Comparison of ENCODE assay signal across 22 cellular contexts in genomic region chr2:177529166-177529565, GRCh38.
"Had no signal": no experiment of that assay in that cellular context is flagged by ENCODE, and none has a peak within 500 bp of the region (broad histone marks: within the 10 kb centered on the region; RNA-seq: fewer than 3 reads in every experiment).

No MANE protein-coding gene starts in this region.

- H3K27ac Mint-ChIP-seq: effector memory CD8-positive, alpha-beta T cell; memory B cell; stimulated activated effector memory CD8-positive, alpha-beta T cell treated with anti-CD3 and anti-CD28 coated beads, Interleukin-12 subunit alpha, Interleukin-12 subunit beta, amount 100 ng/mL, for 72 hours had no signal

- H3K4me3 Mint-ChIP-seq: effector memory CD8-positive, alpha-beta T cell; memory B cell; naive thymus-derived CD4-positive, alpha-beta T cell; stimulated activated effector memory CD8-positive, alpha-beta T cell treated with anti-CD3 and anti-CD28 coated beads, Interleukin-12 subunit alpha, Interleukin-12 subunit beta, amount 100 ng/mL, for 72 hours had no signal

- H3K9me3 Mint-ChIP-seq: effector memory CD8-positive, alpha-beta T cell; memory B cell; naive thymus-derived CD4-positive, alpha-beta T cell; stimulated activated effector memory CD8-positive, alpha-beta T cell treated with anti-CD3 and anti-CD28 coated beads, Interleukin-12 subunit alpha, Interleukin-12 subunit beta, amount 100 ng/mL, for 72 hours had no signal

- H3K9me3 ChIP-seq: ovary, psoas muscle, sigmoid colon, stomach, thyroid gland had no signal

- H3K27me3 Mint-ChIP-seq: effector memory CD8-positive, alpha-beta T cell; memory B cell; naive thymus-derived CD4-positive, alpha-beta T cell had no signal

- H3K4me1 Mint-ChIP-seq: memory B cell; stimulated activated effector memory CD8-positive, alpha-beta T cell treated with anti-CD3 and anti-CD28 coated beads, Interleukin-12 subunit alpha, Interleukin-12 subunit beta, amount 100 ng/mL, for 72 hours had no signal

- DNase-seq: cortex of kidney; effector memory CD8-positive, alpha-beta T cell; head of caudate nucleus; kidney; midbrain; naive thymus-derived CD4-positive, alpha-beta T cell; occipital lobe; ovary; posterior cingulate gyrus; psoas muscle; right cardiac atrium; sigmoid colon; stimulated activated CD4-positive, alpha-beta T cell treated with anti-CD3 and anti-CD28 coated beads, Interleukin-2, amount 100 ng/mL, for 24 hours; stimulated activated CD4-positive, alpha-beta T cell treated with anti-CD3 and anti-CD28 coated beads, Interleukin-4, amount 100 ng/mL, for 24 hours; stimulated activated naive CD4-positive, alpha-beta T cell treated with Interleukin-2 at 50 U/mL for 16 hours; stomach; thyroid gland; trophoblast cell had no signal

- H3K4me1 ChIP-seq: psoas muscle, stomach, thyroid gland had no signal

- H3K27ac ChIP-seq: ovary, psoas muscle, sigmoid colon, stomach, thyroid gland had no signal

- H3K4me3 ChIP-seq: lung, ovary, psoas muscle, sigmoid colon, stomach, thyroid gland had no signal

- H3K27me3 ChIP-seq: ovary, sigmoid colon, stomach, thyroid gland had no signal

- ATAC-seq: effector memory CD8-positive, alpha-beta T cell; left lobe of liver; naive thymus-derived CD4-positive, alpha-beta T cell; psoas muscle; right cardiac atrium; stimulated activated effector memory CD8-positive, alpha-beta T cell treated with anti-CD3 and anti-CD28 coated beads, Interleukin-12 subunit alpha, Interleukin-12 subunit beta, amount 100 ng/mL, for 72 hours had no signal

- H3K36me3 ChIP-seq: ovary, thyroid gland had no signal
